Comparison of ENCODE assay signal across 21 cellular contexts in genomic region chr15:80911821-80912220, GRCh38.
DNase-seq lines count a peak whose midpoint lies in the region; ATAC-seq, FAIRE-seq and TF ChIP-seq lines count a peak whose summit lies in the region.
"Had no signal": no experiment of that assay in that cellular context is flagged by ENCODE, and none has a peak within 500 bp of the region (broad histone marks: within the 10 kb centered on the region; RNA-seq: fewer than 3 reads in every experiment).

No MANE protein-coding gene starts in this region.

- TF ChIP-seq CTCF in HEK293 (tag by site-specific recombination; IDR thresholded peaks at IDR 0.05) (no peak), MM.1S (IDR thresholded peaks at IDR 0.05; ENCODE audit: low read length) (no peak)

- no peak for TF ChIP-seq POLR2A in GM12891 (IDR thresholded peaks at IDR 0.05; ENCODE audit: low read depth, low read length)

- POLR2A ChIA-PET in HEK293 (lab: Yijun Ruan, JAX) = no interaction called here

- H3K4me3 ChIP-seq in HEK293 (ENCODE audit: low read depth, low read length) (no peak overlapping the region), mucosa of rectum (ENCODE audit: low read length in 2 of 2) (no peak overlapping the region), small intestine (ENCODE audit: low read depth in 1 of 2, low read length in 2 of 2) (no peak overlapping the region), MM.1S (ENCODE audit: low read length) (no peak overlapping the region)
- H3K4me3 ChIP-seq: PC-9, SJSA1 had no signal

- DNase-seq in small intestine = peak; percentile 12
- DNase-seq in MM.1S = no peak
- no peak for DNase-seq in GM12891 (ENCODE audit: insufficient read length, low spot score)
- DNase-seq: Caco-2; CD8-positive, alpha-beta T cell; DMS79 treated with DMSO at 0.1 percent for 48 hours; NCI-H1048; NCI-H1417; NCI-H1694; NCI-H2029 treated with DMSO at 0.1 percent for 48 hours; NCI-H2227 treated with DMSO at 0.1 percent for 48 hours; NCI-H526 treated with DMSO at 0.1 percent for 48 hours; PC-9; Right ventricle myocardium superior had no signal

- no peaks in the 10 kb centered on the region for H3K79me2 ChIP-seq in MM.1S (ENCODE audit: low read length)

- 88 to 100% (median 89%) methylated on average over 1 of the region's 1 CpG for WGBS in small intestine, 3 donors

- H3K27ac ChIP-seq in HEK293 (ENCODE audit: extremely low read depth, low read depth, low read length) (no peak overlapping the region), angular gyrus (ENCODE audit: low read depth, low read length) (peak overlapping the region; percentile 51), mucosa of rectum (ENCODE audit: low read depth in 2 of 2, low read length in 2 of 2) (peak overlapping the region; percentile 10), small intestine (ENCODE audit: low read depth in 1 of 2, low read length in 1 of 2) (no peak overlapping the region), MM.1S (ENCODE audit: low read length) (no peak overlapping the region)
- H3K27ac ChIP-seq: HL-60, KMS-11, PC-9, SJSA1 had no signal

- CTCF ChIA-PET in HEK293 (lab: Yijun Ruan, JAX) = interaction anchor here (0.8 to 2.4 kb wide), 6 partner anchors 10 to 252 kb away, joined by 3 to 9 read pairs (median 6); partner anchors contain the start of gene CEMIP

- H3F3A ChIP-seq in MM.1S (ENCODE audit: insufficient read depth, low read length) = no peaks in the 10 kb centered on the region

- H3K9me2 ChIP-seq in MM.1S (replicated peaks; ENCODE audit: insufficient read depth, low read length) = no peaks in the 10 kb centered on the region

- H3K36me3 ChIP-seq in HEK293 (ENCODE audit: control insufficient read depth in 2 of 2, insufficient read depth in 1 of 2, low read length in 2 of 2) (no peaks in the 10 kb centered on the region; a peak in 1 of 3 replicates), mucosa of rectum (ENCODE audit: control insufficient read depth in 2 of 2, insufficient read depth in 2 of 2, low read length in 2 of 2) (peaks cover 0 to 6% of the 10 kb centered on the region in 2 donors), small intestine (ENCODE audit: control insufficient read depth in 2 of 2, insufficient read depth in 2 of 2, low read length in 2 of 2) (no peaks in the 10 kb centered on the region), MM.1S (replicated peaks; ENCODE audit: insufficient read depth, low read length) (no peaks in the 10 kb centered on the region)
- H3K36me3 ChIP-seq: SJSA1 had no signal

- H3K9ac ChIP-seq in mucosa of rectum (ENCODE audit: low read depth in 1 of 2, low read length in 2 of 2) (no peak overlapping the region), MM.1S (ENCODE audit: low read length) (no peak overlapping the region)
- H3K9ac ChIP-seq: KMS-11 had no signal

- H4K20me1 ChIP-seq in MM.1S (ENCODE audit: insufficient read depth, low read length) = no peaks in the 10 kb centered on the region

- H3K27me3 ChIP-seq in mucosa of rectum (ENCODE audit: control insufficient read depth in 2 of 2, insufficient read depth in 2 of 2, low read length in 2 of 2) (no peaks in the 10 kb centered on the region), small intestine (ENCODE audit: control insufficient read depth in 2 of 2, insufficient read depth in 2 of 2, low read length in 2 of 2) (no peaks in the 10 kb centered on the region), MM.1S (replicated peaks; ENCODE audit: insufficient read depth, low read length) (no peaks in the 10 kb centered on the region)
- H3K27me3 ChIP-seq: SJSA1 had no signal

- no peak overlapping the region for H2AFZ ChIP-seq in MM.1S (ENCODE audit: low read length)
- H2AFZ ChIP-seq: PC-9 had no signal

- H3K4me1 ChIP-seq in HEK293 (ENCODE audit: control insufficient read depth, insufficient read depth, low read length) (no peaks in the 10 kb centered on the region), mucosa of rectum (ENCODE audit: control insufficient read depth in 2 of 2, insufficient read depth in 2 of 2, low read length in 2 of 2) (peaks cover 0 to 3% of the 10 kb centered on the region in 2 donors), small intestine (ENCODE audit: control insufficient read depth in 2 of 2, insufficient read depth in 1 of 2, low read depth in 1 of 2, low read length in 1 of 2) (no peaks in the 10 kb centered on the region), MM.1S (ENCODE audit: low read length) (no peaks in the 10 kb centered on the region)
- H3K4me1 ChIP-seq: Caco-2, SJSA1 had no signal

- no peak for ATAC-seq in GM18519 (IDR thresholded peaks at IDR 0.05; ENCODE audit: low FRiP score, unreplicated experiment)
- ATAC-seq: CD8-positive, alpha-beta T cell had no signal

- no peak for FAIRE-seq in small intestine (lab: Jason Lieb, UNC)
- FAIRE-seq in GM12891 (lab: Jason Lieb, UNC) = no peak

- no peak overlapping the region for H3K4me2 ChIP-seq in MM.1S (ENCODE audit: low read depth, low read length)
- H3K4me2 ChIP-seq: KMS-11, PC-9 had no signal

- H3K9me3 ChIP-seq in HEK293 (ENCODE audit: control insufficient read depth, insufficient read depth, low read depth, low read length) (no peaks in the 10 kb centered on the region), mucosa of rectum (ENCODE audit: control insufficient read depth in 2 of 2, low read length in 2 of 2) (no peaks in the 10 kb centered on the region), small intestine (ENCODE audit: control insufficient read depth, low read depth) (no peaks in the 10 kb centered on the region), MM.1S (replicated peaks; ENCODE audit: insufficient read depth, low read length) (no peaks in the 10 kb centered on the region)
- H3K9me3 ChIP-seq: Caco-2, SJSA1 had no signal

TF ChIP-seq in HEK293, 187 proteins besides CTCF, POLR2A, EP300 and RAD21:
- TF ChIP-seq KLF1 (tag by site-specific recombination; IDR thresholded peaks at IDR 0.05) (peak; percentile 58), ZSCAN18 (tag by site-specific recombination; IDR thresholded peaks at IDR 0.05) (no peak), ZNF76 (tag by site-specific recombination; IDR thresholded peaks at IDR 0.05; ENCODE audit: borderline replicate concordance, low read depth) (peak; percentile 91)

TF ChIP-seq in GM12891, 5 proteins besides CTCF, POLR2A, EP300 and RAD21:
- TF ChIP-seq TAF1 (IDR thresholded peaks at IDR 0.05; ENCODE audit: low read depth, low read length) (no peak), SPI1 (IDR thresholded peaks at IDR 0.05; ENCODE audit: low read depth, low read length) (no peak), POU2F2 (IDR thresholded peaks at IDR 0.05; ENCODE audit: low read depth, low read length) (no peak), POLR2AphosphoS5 (IDR thresholded peaks at IDR 0.05; ENCODE audit: low read depth, low read length) (no peak), PAX5 (IDR thresholded peaks at IDR 0.05; ENCODE audit: insufficient read depth, low read length, severe bottlenecking) (no peak)

Comparison
In these comparisons a context has a peak if more than half of its experiments do, and no peak if none do; other contexts are left out.
1. H3K27ac ChIP-seq: peak in angular gyrus (single experiment) and mucosa of rectum (2 of 2); none in HEK293 (single experiment), small intestine (0 of 2) and MM.1S (single experiment).